In genomic region chr2:227082286-227082685, GRCh38 we compare ENCODE assay signal across 16 cellular contexts.
DNase-seq lines count a peak whose midpoint lies in the region; ATAC-seq lines count a peak whose summit lies in the region.
"Had no signal": no experiment of that assay in that cellular context is flagged by ENCODE, and none has a peak within 500 bp of the region (broad histone marks: within the 10 kb centered on the region; RNA-seq: fewer than 3 reads in every experiment).

No MANE protein-coding gene starts in this region.

- ATAC-seq in GM18511 (IDR thresholded peaks at IDR 0.05; ENCODE audit: unreplicated experiment) = peak; percentile 83
- peak; percentile 66 for ATAC-seq in GM19468 (IDR thresholded peaks at IDR 0.05; ENCODE audit: extremely low read depth, unreplicated experiment)
- ATAC-seq in HG02884 (IDR thresholded peaks at IDR 0.05; ENCODE audit: unreplicated experiment) = peak; percentile 96
- ATAC-seq in HG03558 (IDR thresholded peaks at IDR 0.05; ENCODE audit: extremely low read depth, unreplicated experiment) = peak; percentile 99

- no peak overlapping the region for H3K27ac Mint-ChIP-seq in activated CD4-positive, alpha-beta T cell treated with anti-CD3 and anti-CD28 coated beads, Interleukin-2, amount 10 ng/mL, durations not matched to agents 7 days and 5 days
- H3K27ac Mint-ChIP-seq: activated T-cell treated with anti-CD3 and anti-CD28 coated beads, Interleukin-2, amount 50 U/mL, for 24 hours; B cell had no signal

- no peaks in the 10 kb centered on the region for H3K9me3 Mint-ChIP-seq in activated CD4-positive, alpha-beta T cell treated with anti-CD3 and anti-CD28 coated beads, Interleukin-2, amount 10 ng/mL, durations not matched to agents 7 days and 5 days
- H3K9me3 Mint-ChIP-seq: activated T-cell treated with anti-CD3 and anti-CD28 coated beads, Interleukin-2, amount 50 U/mL, for 24 hours had no signal

- H3K4me1 Mint-ChIP-seq in activated CD4-positive, alpha-beta T cell treated with anti-CD3 and anti-CD28 coated beads, Interleukin-2, amount 10 ng/mL, durations not matched to agents 7 days and 5 days = no peaks in the 10 kb centered on the region
- H3K4me1 Mint-ChIP-seq: B cell had no signal

- CTCF ChIA-PET in activated CD4-positive, alpha-beta T cell treated with anti-CD3 and anti-CD28 coated beads, Interleukin-2, amount 10 ng/mL, durations not matched to agents 7 days and 5 days (lab: Charles Lee) = no interaction called here

- H3K4me3 Mint-ChIP-seq in activated CD4-positive, alpha-beta T cell treated with anti-CD3 and anti-CD28 coated beads, Interleukin-2, amount 10 ng/mL, durations not matched to agents 7 days and 5 days = no peak overlapping the region
- H3K4me3 Mint-ChIP-seq: activated T-cell treated with anti-CD3 and anti-CD28 coated beads, Interleukin-2, amount 50 U/mL, for 24 hours; B cell had no signal

- H3K27me3 Mint-ChIP-seq in activated CD4-positive, alpha-beta T cell treated with anti-CD3 and anti-CD28 coated beads, Interleukin-2, amount 10 ng/mL, durations not matched to agents 7 days and 5 days = no peaks in the 10 kb centered on the region
- H3K27me3 Mint-ChIP-seq: B cell had no signal

- no peaks in the 10 kb centered on the region for H3K36me3 Mint-ChIP-seq in activated CD4-positive, alpha-beta T cell treated with anti-CD3 and anti-CD28 coated beads, Interleukin-2, amount 10 ng/mL, durations not matched to agents 7 days and 5 days (ENCODE audit: low read depth)

- POLR2A ChIA-PET in activated CD4-positive, alpha-beta T cell treated with anti-CD3 and anti-CD28 coated beads, Interleukin-2, amount 10 ng/mL, durations not matched to agents 7 days and 5 days (lab: Charles Lee) = no interaction called here

- DNase-seq in T-helper 9 cell (no peak), GM19240 (ENCODE audit: insufficient read length, low spot score) (no peak), NCI-H2171 treated with DMSO at 0.1 percent for 48 hours (lab: John Stamatoyannopoulos, UW) (no peak)
- no peak for DNase-seq in activated CD4-positive, alpha-beta T cell treated with anti-CD3 and anti-CD28 coated beads, Interleukin-2, amount 10 ng/mL, durations not matched to agents 7 days and 5 days
- DNase-seq: activated T-cell treated with anti-CD3 and anti-CD28 coated beads, Interleukin-2, amount 50 U/mL, for 24 hours; GDM1; Karpas-422; NCI-H226; posterior cingulate gyrus; stimulated activated CD4-positive, alpha-beta T cell treated with anti-CD3 and anti-CD28 coated beads, Interleukin-4, amount 100 ng/mL, for 24 hours; substantia nigra had no signal
